28 cellular contexts compared by ENCODE assay signal in genomic region chr10:71401969-71402368, GRCh38.
"Had no signal": no experiment of that assay in that cellular context is flagged by ENCODE, and none has a peak within 500 bp of the region (broad histone marks: within the 10 kb centered on the region; RNA-seq: fewer than 3 reads in every experiment).

No MANE protein-coding gene starts in this region.

- H3K4me3 Mint-ChIP-seq: mesothelial cell of epicardium; naive B cell; natural killer cell; nephron progenitor cell; neural progenitor cell; stimulated activated memory B cell treated with anti-CD40 and anti-IgM and Interleukin-4, amounts not matched to agents 10 μg/mL and 1 μg/mL and 100 μg/mL, for 72 hours; stimulated activated naive CD8-positive, alpha-beta T cell treated with anti-CD3 and anti-CD28 coated beads, Interleukin-15, amount 100 ng/mL, for 72 hours; type B pancreatic cell had no signal

- H3K27ac ChIP-seq: left lung, lower lobe of right lung, neural progenitor cell, neutrophil, ovary, prostate gland, sigmoid colon, spleen, tibial nerve, vagina had no signal

- H3K4me3 ChIP-seq: left lung, lower lobe of right lung, neural progenitor cell, ovary, prostate gland, sigmoid colon, spleen, tibial nerve, vagina had no signal

- ATAC-seq: left colon; left lung; lower lobe of right lung; natural killer cell; right cardiac atrium; stimulated activated memory B cell treated with anti-CD40 and anti-IgM and Interleukin-4, amounts not matched to agents 10 μg/mL and 1 μg/mL and 100 μg/mL, for 72 hours; stimulated activated naive CD8-positive, alpha-beta T cell treated with anti-CD3 and anti-CD28 coated beads, Interleukin-15, amount 100 ng/mL, for 72 hours had no signal

- H3K27ac Mint-ChIP-seq: mesothelial cell of epicardium; naive B cell; natural killer cell; neural progenitor cell; stimulated activated memory B cell treated with anti-CD40 and anti-IgM and Interleukin-4, amounts not matched to agents 10 μg/mL and 1 μg/mL and 100 μg/mL, for 72 hours; stimulated activated naive CD8-positive, alpha-beta T cell treated with anti-CD3 and anti-CD28 coated beads, Interleukin-15, amount 100 ng/mL, for 72 hours; type B pancreatic cell had no signal

- H3K36me3 ChIP-seq: left lung, lower lobe of right lung, neural progenitor cell, neutrophil, ovary, prostate gland, sigmoid colon, spleen, tibial nerve, vagina had no signal

- H3K9me3 ChIP-seq: left lung, lower lobe of right lung, neutrophil, ovary, prostate gland, sigmoid colon, spleen, tibial nerve, vagina had no signal

- H3K9me3 Mint-ChIP-seq: mesothelial cell of epicardium; natural killer cell; nephron progenitor cell; neural progenitor cell; stimulated activated memory B cell treated with anti-CD40 and anti-IgM and Interleukin-4, amounts not matched to agents 10 μg/mL and 1 μg/mL and 100 μg/mL, for 72 hours; stimulated activated naive CD8-positive, alpha-beta T cell treated with anti-CD3 and anti-CD28 coated beads, Interleukin-15, amount 100 ng/mL, for 72 hours; type B pancreatic cell had no signal

- H3K36me3 Mint-ChIP-seq: mesothelial cell of epicardium; naive B cell; natural killer cell; stimulated activated memory B cell treated with anti-CD40 and anti-IgM and Interleukin-4, amounts not matched to agents 10 μg/mL and 1 μg/mL and 100 μg/mL, for 72 hours had no signal

- H3K4me1 ChIP-seq: prostate gland had no signal

- H3K27me3 ChIP-seq: ovary, vagina had no signal

- DNase-seq: hippocampal formation; kidney; left colon; left lung; lower lobe of right lung; mesendoderm; naive B cell; natural killer cell; nephron progenitor cell; occipital lobe; retina; right cardiac atrium; sigmoid colon; small intestine; spleen; stimulated activated CD4-positive, alpha-beta T cell treated with anti-CD3 and anti-CD28 coated beads, Interleukin-4, amount 100 ng/mL, for 24 hours; stimulated activated naive CD4-positive, alpha-beta T cell treated with Interleukin-2 at 50 U/mL for 16 hours; stimulated activated naive CD8-positive, alpha-beta T cell treated with anti-CD3 and anti-CD28 coated beads, Interleukin-15, amount 100 ng/mL, for 72 hours; substantia nigra had no signal
